1 cellular context compared by ENCODE assay signal in the genomic region with DNA sequence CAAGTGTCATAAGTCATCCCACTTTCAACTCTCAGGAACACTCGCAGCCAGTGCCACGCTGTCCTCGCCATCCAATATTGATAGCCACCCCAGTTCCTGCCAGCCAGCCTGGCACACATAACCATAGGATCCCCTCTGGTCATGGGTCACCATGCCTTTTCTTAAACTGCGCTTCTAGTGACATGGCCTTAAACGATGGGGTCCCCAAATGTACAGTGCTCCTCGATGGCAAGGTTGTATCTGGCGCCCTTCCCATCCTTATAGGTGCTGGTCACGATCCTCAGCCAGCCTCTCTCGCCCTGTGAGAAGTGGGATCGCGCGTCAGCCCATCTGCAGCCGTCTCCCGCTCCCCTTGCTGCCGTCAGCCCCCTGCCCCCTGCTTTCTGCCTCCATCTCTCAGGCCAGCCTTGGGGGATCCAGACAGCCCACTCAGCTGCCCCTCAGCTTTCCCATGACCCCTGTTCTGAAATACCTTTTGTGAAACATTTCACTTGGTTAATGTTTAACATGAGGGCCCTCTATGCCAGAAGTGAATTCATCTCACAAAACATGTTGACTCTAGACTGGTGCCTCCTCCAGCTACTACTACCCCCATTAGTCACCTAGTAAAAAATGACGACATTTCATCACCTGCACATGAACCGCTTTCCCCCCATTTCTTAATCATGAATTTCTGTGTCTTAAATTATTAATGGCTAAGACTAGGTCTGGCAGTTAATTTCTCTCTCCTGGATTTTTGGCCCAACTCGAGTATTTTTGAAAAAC.
TF ChIP-seq lines count a peak whose summit lies in the region.

No MANE protein-coding gene starts in this region.

TF ChIP-seq in HepG2, 621 proteins besides CTCF, POLR2A, EP300 and RAD21 (continued from another document and continues in another):
- TF ChIP-seq ZBTB40 (IDR thresholded peaks at IDR 0.05) (no peak), ZBTB40 (CRISPR knock-in tag; IDR thresholded peaks at IDR 0.05) (peak; percentile 22; the same call in 1 of the 2 replicates), ZNF230 (CRISPR knock-in tag; IDR thresholded peaks at IDR 0.05) (no peak), KDM2A (CRISPR knock-in tag; IDR thresholded peaks at IDR 0.05; ENCODE audit: borderline replicate concordance, low read depth) (no peak), KDM5B (CRISPR knock-in tag; IDR thresholded peaks at IDR 0.05; ENCODE audit: borderline replicate concordance) (peak; percentile 51; the same call in 1 of the 2 replicates), BRD4 (CRISPR knock-in tag; IDR thresholded peaks at IDR 0.05) (0 out of 2 replicates have a peak, but pooled peaks have one; percentile 30), JUN (CRISPR knock-in tag; IDR thresholded peaks at IDR 0.05) (0 out of 2 replicates have a peak, but pooled peaks have one; percentile 18), ZBTB21 (CRISPR knock-in tag; IDR thresholded peaks at IDR 0.05) (peak; percentile 89), KIAA2018 (CRISPR knock-in tag; IDR thresholded peaks at IDR 0.05; ENCODE audit: borderline replicate concordance) (no peak), FLYWCH1 (CRISPR knock-in tag; IDR thresholded peaks at IDR 0.05) (no peak), SMAD1 (CRISPR knock-in tag; IDR thresholded peaks at IDR 0.05; ENCODE audit: borderline replicate concordance, low read depth) (no peak), MATR3 (CRISPR knock-in tag; IDR thresholded peaks at IDR 0.05) (no peak), TSC22D2 (CRISPR knock-in tag; IDR thresholded peaks at IDR 0.05; ENCODE audit: borderline replicate concordance) (0 out of 2 replicates have a peak, but pooled peaks have one; percentile 47), ZFP36L1 (CRISPR knock-in tag; IDR thresholded peaks at IDR 0.05) (no peak), ELF3 (CRISPR knock-in tag; IDR thresholded peaks at IDR 0.05) (peak; percentile 58; the same call in 1 of the 2 replicates), ZNF660 (CRISPR knock-in tag; IDR thresholded peaks at IDR 0.05; ENCODE audit: borderline replicate concordance, low read depth) (no peak), ZNF3 (CRISPR knock-in tag; IDR thresholded peaks at IDR 0.05) (no peak), SETDB1 (CRISPR knock-in tag; IDR thresholded peaks at IDR 0.05; ENCODE audit: borderline replicate concordance) (no peak), HMG20A (CRISPR knock-in tag; IDR thresholded peaks at IDR 0.05; ENCODE audit: borderline replicate concordance) (no peak), ZFP36L2 (CRISPR knock-in tag; IDR thresholded peaks at IDR 0.05) (no peak), ZSCAN30 (CRISPR knock-in tag; IDR thresholded peaks at IDR 0.05) (no peak), MED1 (CRISPR knock-in tag; IDR thresholded peaks at IDR 0.05) (peak; percentile 88), HIVEP1 (CRISPR knock-in tag; IDR thresholded peaks at IDR 0.05) (0 out of 2 replicates have a peak, but pooled peaks have one; percentile 15), CSRNP1 (CRISPR knock-in tag; IDR thresholded peaks at IDR 0.05) (0 out of 2 replicates have a peak, but pooled peaks have one; percentile 28)
- TF ChIP-seq, protein P1, sequence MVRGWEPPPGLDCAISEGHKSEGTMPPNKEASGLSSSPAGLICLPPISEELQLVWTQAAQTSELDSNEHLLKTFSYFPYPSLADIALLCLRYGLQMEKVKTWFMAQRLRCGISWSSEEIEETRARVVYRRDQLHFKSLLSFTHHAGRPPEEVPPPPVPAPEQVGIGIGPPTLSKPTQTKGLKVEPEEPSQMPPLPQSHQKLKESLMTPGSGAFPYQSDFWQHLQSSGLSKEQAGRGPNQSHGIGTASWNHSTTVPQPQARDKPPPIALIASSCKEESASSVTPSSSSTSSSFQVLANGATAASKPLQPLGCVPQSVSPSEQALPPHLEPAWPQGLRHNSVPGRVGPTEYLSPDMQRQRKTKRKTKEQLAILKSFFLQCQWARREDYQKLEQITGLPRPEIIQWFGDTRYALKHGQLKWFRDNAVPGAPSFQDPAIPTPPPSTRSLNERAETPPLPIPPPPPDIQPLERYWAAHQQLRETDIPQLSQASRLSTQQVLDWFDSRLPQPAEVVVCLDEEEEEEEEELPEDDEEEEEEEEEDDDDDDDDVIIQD (CRISPR knock-in tag; IDR thresholded peaks at IDR 0.05; ENCODE audit: low read depth): 0 out of 2 replicates have a peak, but pooled peaks have one; percentile 51
